ENCODE assay signal across 9 cellular contexts in the genomic region with DNA sequence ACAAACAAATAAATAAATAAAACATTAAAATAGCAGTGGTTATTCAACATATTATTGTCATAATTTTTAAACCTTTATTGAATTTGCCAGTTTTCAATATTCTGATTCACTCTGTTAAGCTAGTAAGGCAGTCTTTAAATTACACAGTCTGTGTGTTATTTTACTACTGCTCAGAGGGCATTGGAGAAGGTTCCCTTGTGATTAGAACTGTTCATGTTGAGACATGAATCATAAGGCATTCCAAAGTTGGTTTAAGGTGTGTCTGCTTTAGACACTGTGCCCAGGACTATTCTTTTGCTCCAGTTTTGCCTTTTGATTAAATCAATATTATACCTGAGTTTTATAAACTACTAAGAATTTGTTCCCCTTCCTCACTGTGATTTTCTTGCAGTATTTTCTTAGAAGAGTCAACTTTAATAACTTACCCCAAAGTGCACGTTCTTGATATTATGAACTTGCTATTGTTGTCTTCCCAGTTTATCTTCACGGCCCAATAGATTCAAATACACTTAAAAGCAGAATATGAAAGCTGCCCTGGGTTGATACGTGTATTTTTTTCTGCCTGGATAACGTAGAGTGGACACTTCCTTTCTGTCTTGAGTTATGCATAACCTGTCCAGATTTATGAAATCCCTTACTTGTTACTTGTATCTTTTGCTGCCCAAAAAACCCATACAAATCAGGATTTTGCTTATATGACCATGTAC.
A peak's percentile ranks its signal among the peaks of the same experiment; 100 is the strongest.
DNase-seq lines count a peak whose midpoint lies in the region; ATAC-seq, FAIRE-seq and TF ChIP-seq lines count a peak whose summit lies in the region.
"Had no signal": no experiment of that assay in that cellular context is flagged by ENCODE, and none has a peak within 500 bp of the region (broad histone marks: within the 10 kb centered on the region; RNA-seq: fewer than 3 reads in every experiment).

No MANE protein-coding gene starts in this region.

- H3K27ac ChIP-seq in SU-DHL-6 (ENCODE audit: low read depth, low read length) (peak overlapping the region; percentile 99), thymus (ENCODE audit: low read depth) (peak overlapping the region; percentile 81)

- ATAC-seq in activated T-cell treated with anti-CD3 and anti-CD28 coated beads, Interleukin-2, amount 50 U/mL, for 72 hours (replicated peaks in 1 of 2), result no peak
- ATAC-seq in esophagus mucosa, result peak; percentile 91
- ATAC-seq in GM18868 (IDR thresholded peaks at IDR 0.05; ENCODE audit: unreplicated experiment), result no peak

- H3K9ac ChIP-seq in SU-DHL-6 (ENCODE audit: low read length), result peak overlapping the region; percentile 83

- H3K4me3 ChIP-seq in SU-DHL-6 (ENCODE audit: insufficient read depth, low read length, poor library complexity, severe bottlenecking), result peak overlapping the region; percentile 96
- H3K4me3 ChIP-seq in thymus (ENCODE audit: low read length), result peak overlapping the region; percentile 62

- peaks cover 72% of the 10 kb centered on the region for H3K79me2 ChIP-seq in SU-DHL-6 (ENCODE audit: insufficient read depth, low read length)

- peaks cover 30% of the 10 kb centered on the region for H3K4me1 ChIP-seq in thymus (ENCODE audit: control insufficient read depth, insufficient read depth, low read length)

- peak overlapping the region; percentile 99 for H3K4me2 ChIP-seq in SU-DHL-6 (ENCODE audit: low read depth, low read length, poor library complexity, severe bottlenecking)

- H3K36me3 Mint-ChIP-seq in activated T-cell treated with anti-CD3 and anti-CD28 coated beads, Interleukin-2, amount 50 U/mL, for 72 hours (ENCODE audit: insufficient read depth in 2 of 2), result peaks cover 3% of the 10 kb centered on the region in 2 donors

- 5% methylated on average over 4 of the region's 4 CpGs for WGBS in thymus

- H3K36me3 ChIP-seq in SU-DHL-6 (ENCODE audit: low read length) (peaks cover 57% of the 10 kb centered on the region), thymus (ENCODE audit: control insufficient read depth, insufficient read depth) (no peaks in the 10 kb centered on the region)

- H4K20me1 ChIP-seq in SU-DHL-6 (ENCODE audit: low read depth, low read length), result no peaks in the 10 kb centered on the region; the same call in 1 of the 2 replicates

- H3K4me1 Mint-ChIP-seq in activated T-cell treated with anti-CD3 and anti-CD28 coated beads, Interleukin-2, amount 50 U/mL, for 72 hours (ENCODE audit: low read depth), result peaks cover 65% of the 10 kb centered on the region

- no peak for DNase-seq in activated T-cell treated with anti-CD3 and anti-CD28 coated beads, Interleukin-2, amount 50 U/mL, for 72 hours
- DNase-seq in activated T-cell treated with anti-CD3 and anti-CD28 coated beads, Interleukin-2, amount 50 U/mL, for 1 hour, result no peak
- DNase-seq in KG1 (lab: John Stamatoyannopoulos, UW) (no peak), RCC 7860 (ENCODE audit: low spot score) (no peak)
- DNase-seq: NCI-H510A had no signal

- no peak overlapping the region for H2AFZ ChIP-seq in SU-DHL-6 (ENCODE audit: low read depth, low read length, severe bottlenecking)

- peaks cover 85% of the 10 kb centered on the region for H3F3A ChIP-seq in SU-DHL-6 (ENCODE audit: insufficient read depth)

- H3K9me3 ChIP-seq in SU-DHL-6 (ENCODE audit: insufficient read depth, low read length) (no peaks in the 10 kb centered on the region), thymus (ENCODE audit: control insufficient read depth) (no peaks in the 10 kb centered on the region)

- no peaks in the 10 kb centered on the region for H3K27me3 Mint-ChIP-seq in activated T-cell treated with anti-CD3 and anti-CD28 coated beads, Interleukin-2, amount 50 U/mL, for 72 hours (ENCODE audit: low read depth)

- peak overlapping the region; percentile 90 to 94 for H3K4me3 Mint-ChIP-seq in activated T-cell treated with anti-CD3 and anti-CD28 coated beads, Interleukin-2, amount 50 U/mL, for 72 hours

- TF ChIP-seq CTCF in SU-DHL-6 (IDR thresholded peaks at IDR 0.05; ENCODE audit: insufficient read depth, low read length, poor library complexity, severe bottlenecking), result no peak

- H3K27ac Mint-ChIP-seq in activated T-cell treated with anti-CD3 and anti-CD28 coated beads, Interleukin-2, amount 50 U/mL, for 72 hours, result peak overlapping the region; percentile 91

- H3K27me3 ChIP-seq in SU-DHL-6 (ENCODE audit: low read length), result no peaks in the 10 kb centered on the region
- H3K27me3 ChIP-seq in thymus (ENCODE audit: control insufficient read depth, insufficient read depth), result no peaks in the 10 kb centered on the region

- H3K9me2 ChIP-seq in SU-DHL-6 (replicated peaks; ENCODE audit: insufficient read depth, low read length), result no peaks in the 10 kb centered on the region

- no peak for FAIRE-seq in RCC 7860 (lab: Jason Lieb, UNC)

- no peaks in the 10 kb centered on the region for H3K9me3 Mint-ChIP-seq in activated T-cell treated with anti-CD3 and anti-CD28 coated beads, Interleukin-2, amount 50 U/mL, for 72 hours
